ENCODE assay signal across 9 cellular contexts in the genomic region with DNA sequence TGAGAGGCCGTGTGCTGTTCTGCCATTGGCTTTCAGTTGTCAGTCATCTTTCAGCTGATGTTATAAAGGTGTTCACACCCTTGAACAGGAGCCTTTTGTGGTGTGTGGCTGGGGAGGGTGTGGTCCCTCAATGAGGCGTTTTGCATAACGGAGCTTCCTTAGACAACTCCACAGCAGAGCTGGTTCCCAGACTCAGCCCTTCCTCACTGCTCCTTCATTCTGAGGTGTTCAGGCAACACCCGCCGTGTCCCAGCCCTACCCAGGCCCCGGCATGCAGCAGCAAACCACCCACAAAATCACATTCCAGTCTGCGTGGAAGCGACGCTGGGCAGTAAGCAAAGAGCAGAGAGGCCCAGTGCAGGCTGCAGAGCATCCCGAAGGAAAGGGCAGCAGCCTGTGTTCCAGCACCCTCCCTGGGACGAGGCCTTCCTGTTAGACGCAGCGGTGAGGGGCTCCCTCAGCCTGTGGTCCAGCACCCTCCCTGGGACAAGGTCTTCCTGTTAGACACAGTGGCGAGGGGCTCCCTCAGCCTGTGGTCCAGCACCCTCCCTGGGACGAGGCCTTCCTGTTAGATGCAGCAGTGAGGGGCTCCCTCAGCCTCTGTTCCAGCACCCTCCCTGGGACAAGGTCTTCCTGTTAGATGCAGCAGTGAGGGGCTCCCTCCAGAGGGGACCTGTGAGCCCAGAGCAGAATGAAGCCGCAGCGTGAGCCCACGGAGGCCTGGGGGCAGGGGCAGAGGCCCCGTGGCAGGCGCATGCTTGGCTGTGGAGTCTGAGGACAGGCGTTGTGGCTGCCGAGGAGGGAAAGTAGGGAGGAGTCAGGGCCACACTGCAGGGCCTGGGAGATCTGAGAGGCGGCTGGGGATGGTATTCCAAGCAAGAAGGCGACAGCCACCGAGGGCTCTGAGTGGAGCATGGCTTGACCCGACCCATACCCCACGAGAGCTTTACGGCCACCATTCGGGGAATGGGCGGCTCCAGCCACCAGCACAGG.
DNase-seq lines count a peak whose midpoint lies in the region; ATAC-seq and TF ChIP-seq lines count a peak whose summit lies in the region.
"Had no signal": no experiment of that assay in that cellular context is flagged by ENCODE, and none has a peak within 500 bp of the region (broad histone marks: within the 10 kb centered on the region; RNA-seq: fewer than 3 reads in every experiment).

No MANE protein-coding gene starts in this region.

- DNase-seq in activated naive CD4-positive, alpha-beta T cell treated with Interleukin-2 at 50 U/mL for 16 hours = peak; percentile 19
- DNase-seq in activated naive CD4-positive, alpha-beta T cell (lab: John Stamatoyannopoulos, UW) = no peak
- peak in 2 of 3 donors; percentile 34 to 39 for DNase-seq in Peyer's patch
- peak; percentile 52 to 53 for DNase-seq in suprapubic skin (ENCODE audit: low spot score in 2 of 2)
- DNase-seq in NCI-H446 (lab: John Stamatoyannopoulos, UW) = no peak
- DNase-seq: stimulated activated naive B cell treated with anti-CD40 and anti-IgM and Interleukin-4, amounts not matched to agents 10 μg/mL and 1 μg/mL and 100 μg/mL, for 72 hours had no signal

- no peak overlapping the region for H3K4me3 ChIP-seq in Peyer's patch
- H3K4me3 ChIP-seq in suprapubic skin = no peak overlapping the region

- ATAC-seq in esophagus mucosa = peak; percentile 85
- no peak for ATAC-seq in HG02884 (IDR thresholded peaks at IDR 0.05; ENCODE audit: unreplicated experiment)
- no peak for ATAC-seq in HG02938 (IDR thresholded peaks at IDR 0.05; ENCODE audit: unreplicated experiment)
- ATAC-seq: stimulated activated naive B cell treated with anti-CD40 and anti-IgM and Interleukin-4, amounts not matched to agents 10 μg/mL and 1 μg/mL and 100 μg/mL, for 72 hours had no signal

- H3K36me3 ChIP-seq in Peyer's patch (no peaks in the 10 kb centered on the region), suprapubic skin (no peaks in the 10 kb centered on the region)

- H3K27me3 ChIP-seq in Peyer's patch (no peaks in the 10 kb centered on the region), suprapubic skin (peaks cover 3% of the 10 kb centered on the region)

- H3K27ac ChIP-seq in Peyer's patch (no peak overlapping the region), suprapubic skin (no peak overlapping the region)

- no peak for TF ChIP-seq EP300 in suprapubic skin (IDR thresholded peaks at IDR 0.05)

- H3K9me3 ChIP-seq in Peyer's patch (no peaks in the 10 kb centered on the region), suprapubic skin (no peaks in the 10 kb centered on the region)

- no peak for TF ChIP-seq POLR2A in Peyer's patch (IDR thresholded peaks at IDR 0.05)
- no peak for TF ChIP-seq POLR2A in suprapubic skin (IDR thresholded peaks at IDR 0.05)

- TF ChIP-seq CTCF in Peyer's patch (IDR thresholded peaks at IDR 0.05) (no peak), suprapubic skin (IDR thresholded peaks at IDR 0.05) (no peak)

- H3K4me1 ChIP-seq in Peyer's patch = no peaks in the 10 kb centered on the region
- H3K4me1 ChIP-seq in suprapubic skin = peaks cover 5% of the 10 kb centered on the region

- WGBS in suprapubic skin = 77% methylated on average over 23 of the region's 30 CpGs

Comparison
In these comparisons a context has a peak if more than half of its experiments do, and no peak if none do; other contexts are left out.
1. DNase-seq: peak in activated naive CD4-positive, alpha-beta T cell treated with Interleukin-2 at 50 U/mL for 16 hours (single experiment), Peyer's patch (2 of 3) and suprapubic skin (2 of 2); none in activated naive CD4-positive, alpha-beta T cell (0 of 4) and NCI-H446 (0 of 2).